Comparison of ENCODE assay signal across 8 cellular contexts in the genomic region with DNA sequence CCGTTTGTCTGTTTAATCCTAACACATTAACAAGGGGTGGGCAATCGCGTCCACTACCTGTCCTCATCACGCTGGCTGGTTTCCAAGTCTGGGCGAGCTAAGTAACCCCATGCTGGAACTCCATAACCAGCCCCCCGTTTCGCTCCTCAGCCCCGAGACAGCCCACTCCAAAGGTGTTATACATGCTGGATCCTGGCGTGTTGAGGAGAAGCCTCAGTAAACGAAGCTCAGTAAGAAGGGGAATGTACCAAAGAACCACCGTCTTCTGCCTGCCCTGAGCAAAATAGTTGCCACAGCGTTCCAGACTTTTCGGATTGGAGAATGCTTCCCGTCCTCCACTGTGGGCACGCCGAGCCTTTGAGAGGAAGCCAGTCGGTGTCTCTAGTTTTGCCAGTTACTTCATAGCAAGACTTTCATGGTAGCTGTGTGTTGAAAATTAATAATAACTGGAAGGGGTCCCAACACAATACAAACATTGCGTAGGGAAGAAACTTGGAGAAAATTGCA. TPM values are rescaled to one million over a fixed set of nuclear protein-coding genes. Genes with fewer than 3 reads are reported as not detected.
DNase-seq lines count a peak whose midpoint lies in the region; ATAC-seq, FAIRE-seq and TF ChIP-seq lines count a peak whose summit lies in the region.

No MANE protein-coding gene starts in this region.

- ATAC-seq in activated CD4-positive, alpha-beta T cell treated with anti-CD3 and anti-CD28 coated beads for 36 hours: no peak
- ATAC-seq in activated naive CD8-positive, alpha-beta T cell treated with anti-CD3 and anti-CD28 coated beads, Interleukin-2, amount 50 U/mL, for 24 hours: no peak
- ATAC-seq in HG03469 (IDR thresholded peaks at IDR 0.05; ENCODE audit: unreplicated experiment): no peak
- ATAC-seq in HG02973 (IDR thresholded peaks at IDR 0.05; ENCODE audit: unreplicated experiment): no peak

- H3K27me3 ChIP-seq in keratinocyte (ENCODE audit: control insufficient read depth, extremely low read depth, insufficient read depth, low read length) (no peaks in the 10 kb centered on the region), stomach smooth muscle (ENCODE audit: control insufficient read depth in 1 of 2, insufficient read depth in 2 of 2, low read length in 2 of 2) (no peaks in the 10 kb centered on the region)

- H3K4me3 Mint-ChIP-seq in activated CD4-positive, alpha-beta T cell treated with anti-CD3 and anti-CD28 coated beads for 36 hours: peak overlapping the region; percentile 62
- H3K4me3 Mint-ChIP-seq in activated naive CD8-positive, alpha-beta T cell treated with anti-CD3 and anti-CD28 coated beads, Interleukin-2, amount 50 U/mL, for 24 hours: peak overlapping the region; percentile 57

- peak overlapping the region; percentile 98 for H3K4me2 ChIP-seq in keratinocyte (ENCODE audit: control insufficient read depth, extremely low read depth, insufficient read depth, low read depth, low read length)

- CTCF ChIA-PET in activated CD4-positive, alpha-beta T cell treated with anti-CD3 and anti-CD28 coated beads for 36 hours (lab: Charles Lee): interaction anchor here (0.5 to 3.9 kb wide), 5 partner anchors 14 to 198 kb away, joined by 3 to 22 read pairs (median 3); no protein-coding TSS in a partner anchor

- H3K4me3 ChIP-seq in keratinocyte (ENCODE audit: control insufficient read depth in 2 of 3, extremely low read depth in 1 of 3, insufficient read depth in 2 of 3, low read depth in 1 of 3, low read length in 3 of 3) (peak overlapping the region in 2 of 3 experiments; percentile 51 to 81), stomach smooth muscle (ENCODE audit: low read length in 2 of 2) (peak overlapping the region; percentile 71 to 82)

- H3K9me3 ChIP-seq in keratinocyte (ENCODE audit: control insufficient read depth, low read depth, low read length) (no peaks in the 10 kb centered on the region), stomach smooth muscle (ENCODE audit: control insufficient read depth in 2 of 2, low read length in 2 of 2) (no peaks in the 10 kb centered on the region)

- no peak for FAIRE-seq in keratinocyte (lab: Jason Lieb, UNC)

- H4K20me1 ChIP-seq in keratinocyte (ENCODE audit: control insufficient read depth, extremely low read depth, insufficient read depth, low read length): no peaks in the 10 kb centered on the region

- H3K27ac ChIP-seq in keratinocyte (ENCODE audit: control insufficient read depth, insufficient read depth, low read length) (peak overlapping the region; percentile 86), stomach smooth muscle (ENCODE audit: low read length) (peak overlapping the region; percentile 79)

- H3K9me1 ChIP-seq in keratinocyte (ENCODE audit: control insufficient read depth, extremely low read depth, insufficient read depth, low read length): no peaks in the 10 kb centered on the region

- no peak for DNase-seq in activated CD4-positive, alpha-beta T cell treated with anti-CD3 and anti-CD28 coated beads for 36 hours
- no peak for DNase-seq in activated CD4-positive, alpha-beta T cell treated with anti-CD3 and anti-CD28 coated beads for 4 hours
- no peak for DNase-seq in activated naive CD8-positive, alpha-beta T cell treated with anti-CD3 and anti-CD28 coated beads, Interleukin-2, amount 50 U/mL, for 24 hours
- DNase-seq in keratinocyte (ENCODE audit: low read depth, low spot score) (no peak), NK-92 (lab: John Stamatoyannopoulos, UW; ENCODE audit: unreplicated experiment) (no peak)

- H3K36me3 Mint-ChIP-seq in activated CD4-positive, alpha-beta T cell treated with anti-CD3 and anti-CD28 coated beads for 36 hours (ENCODE audit: low read depth): peaks cover 7% of the 10 kb centered on the region
- peaks cover 9% of the 10 kb centered on the region for H3K36me3 Mint-ChIP-seq in activated naive CD8-positive, alpha-beta T cell treated with anti-CD3 and anti-CD28 coated beads, Interleukin-2, amount 50 U/mL, for 24 hours (ENCODE audit: low read depth)

- peak overlapping the region; percentile 96 for H3K9ac ChIP-seq in keratinocyte (ENCODE audit: control insufficient read depth, extremely low read depth, insufficient read depth, low read length)
- peak overlapping the region; percentile 81 to 85 for H3K9ac ChIP-seq in stomach smooth muscle (ENCODE audit: low read length in 2 of 2)

- no peaks in the 10 kb centered on the region for H3K27me3 Mint-ChIP-seq in activated CD4-positive, alpha-beta T cell treated with anti-CD3 and anti-CD28 coated beads for 36 hours
- H3K27me3 Mint-ChIP-seq in activated naive CD8-positive, alpha-beta T cell treated with anti-CD3 and anti-CD28 coated beads, Interleukin-2, amount 50 U/mL, for 24 hours: no peaks in the 10 kb centered on the region

- dilution Hi-C loops in keratinocyte (cut with MboI; ENCODE audit: extremely low pct_ligation_motif_present, low sequenced_read_pairs): no loop called here

- no peak for TF ChIP-seq CTCF in keratinocyte (optimal IDR thresholded peaks at IDR 0.05 in 1 of 3, IDR thresholded peaks at IDR 0.05 in 1 of 3, conservative IDR thresholded peaks at IDR 0.05 in 1 of 3; ENCODE audit: extremely low read depth in 1 of 3, insufficient read depth in 2 of 3, low read length in 3 of 3)

- H3K36me3 ChIP-seq in keratinocyte (ENCODE audit: control insufficient read depth in 2 of 2, extremely low read depth in 1 of 2, insufficient read depth in 2 of 2, low read length in 2 of 2): no peaks in the 10 kb centered on the region
- no peaks in the 10 kb centered on the region for H3K36me3 ChIP-seq in stomach smooth muscle (ENCODE audit: control insufficient read depth in 2 of 2, insufficient read depth in 2 of 2, low read length in 2 of 2)

- H3K4me1 ChIP-seq in keratinocyte (ENCODE audit: control insufficient read depth, extremely low read depth, insufficient read depth, low read length): peaks cover 44% of the 10 kb centered on the region
- peaks cover 10% of the 10 kb centered on the region for H3K4me1 ChIP-seq in stomach smooth muscle (ENCODE audit: control insufficient read depth, insufficient read depth, low read length)

- intact Hi-C loops in activated CD4-positive, alpha-beta T cell treated with anti-CD3 and anti-CD28 coated beads for 36 hours (cut with DNase I, micrococcal nuclease): loop anchor here (1.0 to 2.0 kb wide), 9 partner anchors 47 to 873 kb away; partner anchors contain the start of genes AATF (in 1 of the 2), ACACA (in 1 of the 2), DUSP14 (in 1 of the 2) and MRM1 (in 1 of the 2)

- peaks cover 40% of the 10 kb centered on the region for H3K79me2 ChIP-seq in keratinocyte (ENCODE audit: control insufficient read depth, insufficient read depth, low read length)

- H2AFZ ChIP-seq in keratinocyte (ENCODE audit: control insufficient read depth, low read length): peak overlapping the region; percentile 82

- H3K4me1 Mint-ChIP-seq in activated CD4-positive, alpha-beta T cell treated with anti-CD3 and anti-CD28 coated beads for 36 hours: peaks cover 23% of the 10 kb centered on the region
- H3K4me1 Mint-ChIP-seq in activated naive CD8-positive, alpha-beta T cell treated with anti-CD3 and anti-CD28 coated beads, Interleukin-2, amount 50 U/mL, for 24 hours: peaks cover 24% of the 10 kb centered on the region

- POLR2A ChIA-PET in activated CD4-positive, alpha-beta T cell treated with anti-CD3 and anti-CD28 coated beads for 36 hours (lab: Charles Lee): interaction anchor here (0.7 to 1.5 kb wide), 2 partner anchors 49 to 1697 kb away, joined by 3 to 4 read pairs; no protein-coding TSS in a partner anchor

- H3K9me3 Mint-ChIP-seq in activated CD4-positive, alpha-beta T cell treated with anti-CD3 and anti-CD28 coated beads for 36 hours (ENCODE audit: low read depth): no peaks in the 10 kb centered on the region
- H3K9me3 Mint-ChIP-seq in activated naive CD8-positive, alpha-beta T cell treated with anti-CD3 and anti-CD28 coated beads, Interleukin-2, amount 50 U/mL, for 24 hours: no peaks in the 10 kb centered on the region

- peak overlapping the region; percentile 72 for H3K27ac Mint-ChIP-seq in activated CD4-positive, alpha-beta T cell treated with anti-CD3 and anti-CD28 coated beads for 36 hours
- H3K27ac Mint-ChIP-seq in activated naive CD8-positive, alpha-beta T cell treated with anti-CD3 and anti-CD28 coated beads, Interleukin-2, amount 50 U/mL, for 24 hours: peak overlapping the region; percentile 51

RNA-seq across cellular contexts. Expression of gene C17orf78, which starts 16.1 kb away (rescaled TPM):
- not detected for total RNA-seq in activated CD4-positive, alpha-beta T cell treated with anti-CD3 and anti-CD28 coated beads for 36 hours
- not detected in 3 replicates for polyA plus RNA-seq in keratinocyte
- polyA plus RNA-seq in keratinocyte (2011; ENCODE audit: low read depth): not detected
- polyA plus RNA-seq in keratinocyte (2011; cell fraction: cytosol; rRNA removed): not detected in 2 replicates
- not detected in 2 replicates for polyA plus RNA-seq in keratinocyte (2011; cell fraction: nucleus; rRNA removed)
- not detected in 2 replicates for polyA plus RNA-seq in keratinocyte (2012; ENCODE audit: low replicate concordance)
- not detected in 3 replicates for polyA minus RNA-seq in keratinocyte
- polyA minus RNA-seq in keratinocyte (2011; cell fraction: cytosol; rRNA and poly(A)+ RNA removed): not detected
- polyA minus RNA-seq in keratinocyte (2011; cell fraction: nucleus; rRNA and poly(A)+ RNA removed): not detected in 2 replicates

RNA-seq across cellular contexts. Expression of gene ACACA, which starts 46.9 kb away (rescaled TPM):
- total RNA-seq in activated CD4-positive, alpha-beta T cell treated with anti-CD3 and anti-CD28 coated beads for 36 hours: 10 to 100 TPM; 57.2 to 61.1 TPM
- 66.7 to 85.8 TPM (median 82.2 TPM) in 3 replicates for polyA plus RNA-seq in keratinocyte
- polyA plus RNA-seq in keratinocyte (2011; ENCODE audit: low read depth): 45.5 TPM
- 44.9 and 65.8 TPM in 2 replicates for polyA plus RNA-seq in keratinocyte (2011; cell fraction: cytosol; rRNA removed)
- polyA plus RNA-seq in keratinocyte (2011; cell fraction: nucleus; rRNA removed): 152 and 190 TPM in 2 replicates
- 33.7 and 67.2 TPM in 2 replicates for polyA plus RNA-seq in keratinocyte (2012; ENCODE audit: low replicate concordance)
- polyA minus RNA-seq in keratinocyte: 229 to 338 TPM (median 299 TPM) in 3 replicates
- polyA minus RNA-seq in keratinocyte (2011; cell fraction: cytosol; rRNA and poly(A)+ RNA removed): 97.5 TPM
- 414 and 609 TPM in 2 replicates for polyA minus RNA-seq in keratinocyte (2011; cell fraction: nucleus; rRNA and poly(A)+ RNA removed)

RNA-seq across cellular contexts. Expression of gene TADA2A, which starts 47.0 kb away (rescaled TPM):
- 10 to 100 TPM; 29.9 to 32.9 TPM for total RNA-seq in activated CD4-positive, alpha-beta T cell treated with anti-CD3 and anti-CD28 coated beads for 36 hours
- polyA plus RNA-seq in keratinocyte: 9.1 to 13.8 TPM (median 11.8 TPM) in 3 replicates
- polyA plus RNA-seq in keratinocyte (2011; ENCODE audit: low read depth): 24.4 TPM
- polyA plus RNA-seq in keratinocyte (2011; cell fraction: cytosol; rRNA removed): 7.1 and 11.1 TPM in 2 replicates
- polyA plus RNA-seq in keratinocyte (2011; cell fraction: nucleus; rRNA removed): 16.3 and 17.9 TPM in 2 replicates
- polyA plus RNA-seq in keratinocyte (2012; ENCODE audit: low replicate concordance): 6.9 and 8.0 TPM in 2 replicates
- 17.6 to 25.3 TPM (median 22.7 TPM) in 3 replicates for polyA minus RNA-seq in keratinocyte
- 7.7 TPM for polyA minus RNA-seq in keratinocyte (2011; cell fraction: cytosol; rRNA and poly(A)+ RNA removed)
- 7.6 and 16.7 TPM in 2 replicates for polyA minus RNA-seq in keratinocyte (2011; cell fraction: nucleus; rRNA and poly(A)+ RNA removed)
